8 cellular contexts compared by ENCODE assay signal in genomic region chr3:100335137-100335833, GRCh38. TPM values are rescaled to one million over a fixed set of nuclear protein-coding genes. Genes with fewer than 3 reads are reported as not detected.
DNase-seq lines count a peak whose midpoint lies in the region; ATAC-seq and TF ChIP-seq lines count a peak whose summit lies in the region.

No MANE protein-coding gene starts in this region.

- peak overlapping the region; percentile 72 for H3K4me3 ChIP-seq in CD8-positive, alpha-beta T cell (ENCODE audit: low read depth, low read length)
- H3K4me3 ChIP-seq in SK-N-MC (peak overlapping the region; percentile 92), coronary artery (peak overlapping the region; percentile 74), lower lobe of right lung (peak overlapping the region; percentile 67), stomach smooth muscle (ENCODE audit: low read length in 2 of 2) (peak overlapping the region; percentile 86 to 92)

- POLR2A ChIA-PET in CD8-positive, alpha-beta T cell (lab: Charles Lee), result interaction anchor here (1.5 to 2.4 kb wide), 4 partner anchors 11 to 518 kb away, joined by 4 to 11 read pairs (median 8); partner anchors contain the start of genes CMSS1, LNP1, TBC1D23 and TOMM70

- H3K36me3 ChIP-seq in CD8-positive, alpha-beta T cell (ENCODE audit: insufficient read depth, low read length), result peaks cover 6% of the 10 kb centered on the region
- H3K36me3 ChIP-seq in SK-N-MC (ENCODE audit: insufficient read depth, low read length), result peaks cover 9% of the 10 kb centered on the region; the same call in 1 of the 2 replicates
- peaks cover 10% of the 10 kb centered on the region for H3K36me3 ChIP-seq in lower lobe of right lung
- H3K36me3 ChIP-seq in stomach smooth muscle (ENCODE audit: control insufficient read depth in 2 of 2, insufficient read depth in 2 of 2, low read length in 2 of 2), result peaks cover 9 to 11% of the 10 kb centered on the region in 2 donors

- H3K4me3 Mint-ChIP-seq in CD8-positive, alpha-beta T cell, result peak overlapping the region; percentile 99

- no peak for ATAC-seq in CD8-positive, alpha-beta T cell
- ATAC-seq in GM19023 (IDR thresholded peaks at IDR 0.05; ENCODE audit: unreplicated experiment) (peak; percentile 52), HG03520 (IDR thresholded peaks at IDR 0.05; ENCODE audit: unreplicated experiment) (peak; percentile 49), lower lobe of right lung (peak; percentile 22 to 29)

- no peaks in the 10 kb centered on the region for H3K9me3 ChIP-seq in CD8-positive, alpha-beta T cell (ENCODE audit: low read length)
- H3K9me3 ChIP-seq in SK-N-MC (ENCODE audit: low read depth, low read length) (no peaks in the 10 kb centered on the region), lower lobe of right lung (no peaks in the 10 kb centered on the region), stomach smooth muscle (ENCODE audit: control insufficient read depth in 2 of 2, low read length in 2 of 2) (no peaks in the 10 kb centered on the region)

- CTCF ChIA-PET in CD8-positive, alpha-beta T cell (lab: Charles Lee), result interaction anchor here (0.7 to 1.4 kb wide), 4 partner anchors 13 to 70 kb away, joined by 3 read pairs; no protein-coding TSS in a partner anchor

- peak overlapping the region; percentile 51 for H3K27ac ChIP-seq in CD8-positive, alpha-beta T cell (ENCODE audit: low read depth, low read length)
- H3K27ac ChIP-seq in SK-N-MC, result no peak overlapping the region
- peak overlapping the region; percentile 54 to 71 for H3K27ac ChIP-seq in coronary artery
- H3K27ac ChIP-seq in lower lobe of right lung, result peak overlapping the region; percentile 83
- peak overlapping the region; percentile 37 for H3K27ac ChIP-seq in stomach smooth muscle (ENCODE audit: low read length)

- H3K27me3 Mint-ChIP-seq in CD8-positive, alpha-beta T cell (ENCODE audit: low read depth), result no peaks in the 10 kb centered on the region

- intact Hi-C loops in CD8-positive, alpha-beta T cell (cut with DNase I, micrococcal nuclease), result loop anchor here (2.0 to 5.0 kb wide), 3 partner anchors 66 to 74 kb away; partner anchors contain the start of genes TBC1D23 (in 2 of the 2), LNP1 (in 1 of the 2) and TOMM70 (in 1 of the 2)
- intact Hi-C loops in lower lobe of right lung (cut with DNase I), result no loop called here

- H3K9ac ChIP-seq in SK-N-MC (ENCODE audit: insufficient read length) (peak overlapping the region; percentile 79), stomach smooth muscle (ENCODE audit: low read length in 2 of 2) (peak overlapping the region; percentile 80 to 82)

- no peak for TF ChIP-seq CTCF in CD8-positive, alpha-beta T cell (IDR thresholded peaks at IDR 0.05)
- TF ChIP-seq CTCF in coronary artery (IDR thresholded peaks at IDR 0.05) (no peak), lower lobe of right lung (IDR thresholded peaks at IDR 0.05) (no peak)

- H3K36me3 Mint-ChIP-seq in CD8-positive, alpha-beta T cell, result peaks cover 17% of the 10 kb centered on the region

- no peaks in the 10 kb centered on the region for H3K9me3 Mint-ChIP-seq in CD8-positive, alpha-beta T cell

- peak in 1 of 7 experiments; percentile 5 for DNase-seq in CD8-positive, alpha-beta T cell
- DNase-seq in SK-N-MC (ENCODE audit: low read depth, low spot score) (no peak), coronary artery (ENCODE audit: low spot score) (no peak), lower lobe of right lung (peak; percentile 53), ureter (ENCODE audit: low spot score) (no peak)

- no peaks in the 10 kb centered on the region for H3K27me3 ChIP-seq in CD8-positive, alpha-beta T cell (ENCODE audit: insufficient read depth, low read length)
- H3K27me3 ChIP-seq in lower lobe of right lung (ENCODE audit: low read depth), result no peaks in the 10 kb centered on the region
- no peaks in the 10 kb centered on the region for H3K27me3 ChIP-seq in stomach smooth muscle (ENCODE audit: control insufficient read depth in 1 of 2, insufficient read depth in 2 of 2, low read length in 2 of 2)

- peaks cover 9% of the 10 kb centered on the region for H3K4me1 ChIP-seq in CD8-positive, alpha-beta T cell (ENCODE audit: insufficient read depth, low read length)
- H3K4me1 ChIP-seq in lower lobe of right lung (peaks cover 15% of the 10 kb centered on the region), stomach smooth muscle (ENCODE audit: control insufficient read depth, insufficient read depth, low read length) (peaks cover 21% of the 10 kb centered on the region)

- H3K4me1 Mint-ChIP-seq in CD8-positive, alpha-beta T cell (ENCODE audit: low read depth), result peaks cover 28% of the 10 kb centered on the region

- H3K27ac Mint-ChIP-seq in CD8-positive, alpha-beta T cell, result peak overlapping the region; percentile 93

RNA-seq across cellular contexts. Expression of gene NIT2, which starts 0.7 kb away (rescaled TPM):
- total RNA-seq in CD8-positive, alpha-beta T cell, result 10 to 100 TPM; 17.2 to 17.7 TPM
- 33.9 TPM for total RNA-seq in lower lobe of right lung
- total RNA-seq in ureter, result 64.2 TPM
